14 cellular contexts compared by ENCODE assay signal in the genomic region with DNA sequence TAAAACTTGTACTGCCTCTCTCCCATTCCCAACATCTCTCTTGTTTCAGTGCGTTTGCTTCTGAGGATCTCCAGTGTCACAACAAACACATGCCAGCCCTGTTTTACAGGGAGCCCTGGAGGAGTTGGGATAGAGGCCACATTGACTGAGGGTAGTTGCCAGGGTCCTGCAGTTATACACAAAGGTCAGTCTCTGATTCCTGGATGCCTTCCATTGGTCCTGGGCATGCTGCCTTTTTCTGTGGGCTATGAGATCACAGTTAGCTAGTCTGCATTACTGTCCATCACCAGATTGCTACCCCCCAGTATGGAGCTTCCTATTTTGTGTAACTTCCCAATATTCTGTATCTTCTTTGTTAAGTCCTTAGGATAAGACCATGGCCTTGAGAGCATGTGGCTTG.
"Had no signal": no experiment of that assay in that cellular context is flagged by ENCODE, and none has a peak within 500 bp of the region (broad histone marks: within the 10 kb centered on the region; RNA-seq: fewer than 3 reads in every experiment).

No MANE protein-coding gene starts in this region.

- H3K9me3 ChIP-seq: pancreas, right atrium auricular region, transverse colon had no signal

- H3K27me3 ChIP-seq: pancreas, right atrium auricular region, transverse colon had no signal

- H3K4me3 ChIP-seq: pancreas, right atrium auricular region, transverse colon had no signal

- H3K27ac ChIP-seq: pancreas, right atrium auricular region had no signal

- DNase-seq: activated CD4-positive, alpha-beta memory T cell treated with anti-CD3 and anti-CD28 coated beads for 36 hours; activated CD4-positive, alpha-beta T cell treated with anti-CD3 and anti-CD28 coated beads for 1 hour; activated CD8-positive, alpha-beta memory T cell treated with anti-CD3 and anti-CD28 coated beads, Interleukin-2, amount 50 U/mL, for 4 hours; activated gamma-delta T cell treated with Interleukin-2 at 50 U/mL for 16 hours; activated naive CD8-positive, alpha-beta T cell treated with anti-CD3 and anti-CD28 coated beads, Interleukin-2, amount 10 ng/mL, durations not matched to agents 7 days and 5 days; activated T-cell treated with anti-CD3 and anti-CD28 coated beads, Interleukin-2, amount 50 U/mL, for 72 hours; dermis blood vessel endothelial cell; kidney; left ventricle myocardium superior; pancreas; transverse colon had no signal

- ATAC-seq: activated T-cell treated with anti-CD3 and anti-CD28 coated beads, Interleukin-2, amount 50 U/mL, for 72 hours; esophagus mucosa; left ventricle myocardium superior; pancreas; stimulated activated memory B cell treated with anti-CD40 and anti-IgM and Interleukin-4, amounts not matched to agents 10 μg/mL and 1 μg/mL and 100 μg/mL, for 72 hours had no signal

- H3K36me3 ChIP-seq: pancreas had no signal
